Comparison of ENCODE assay signal across 18 cellular contexts in the genomic region with DNA sequence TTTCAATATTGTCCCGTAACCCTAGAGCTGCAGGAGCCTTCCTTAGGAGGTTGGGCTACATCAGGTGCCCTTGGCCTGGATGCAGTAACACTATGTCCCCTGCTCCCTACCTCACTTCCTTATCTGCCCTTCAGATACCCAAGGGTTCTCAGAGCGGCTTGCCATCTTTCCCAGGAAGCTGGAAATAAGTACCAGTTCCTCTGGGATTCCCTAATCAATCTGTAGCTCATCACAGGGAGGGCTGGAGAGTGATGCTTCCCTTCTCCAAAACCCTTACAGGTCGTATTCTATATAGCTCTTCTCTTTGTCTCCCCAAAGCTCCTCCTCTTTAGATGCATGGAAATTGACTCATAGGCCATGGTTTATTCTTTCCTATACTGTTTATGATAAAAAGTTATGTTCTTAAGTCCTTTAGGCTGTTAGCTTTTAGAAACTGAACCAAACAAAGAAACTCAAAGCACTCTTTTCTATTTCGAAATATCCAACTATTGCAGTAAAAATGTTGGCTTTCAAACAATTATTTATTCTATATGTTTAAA. TPM values are rescaled to one million over a fixed set of nuclear protein-coding genes. Genes with fewer than 3 reads are reported as not detected.
"Had no signal": no experiment of that assay in that cellular context is flagged by ENCODE, and none has a peak within 500 bp of the region (broad histone marks: within the 10 kb centered on the region; RNA-seq: fewer than 3 reads in every experiment).

No MANE protein-coding gene starts in this region.

- H3K9me3 Mint-ChIP-seq: activated naive CD4-positive, alpha-beta T cell treated with anti-CD3 and anti-CD28 coated beads for 36 hours; activated T-helper 17 cell treated with anti-CD3 and anti-CD28 coated beads, Interleukin-2, amount 50 U/mL, for 72 hours had no signal

- H3K4me1 Mint-ChIP-seq: activated T-helper 17 cell treated with anti-CD3 and anti-CD28 coated beads, Interleukin-2, amount 50 U/mL, for 72 hours; nephron had no signal

- H3K4me3 Mint-ChIP-seq: activated naive CD4-positive, alpha-beta T cell treated with anti-CD3 and anti-CD28 coated beads for 36 hours; activated T-helper 17 cell treated with anti-CD3 and anti-CD28 coated beads, Interleukin-2, amount 50 U/mL, for 72 hours; nephron had no signal

- ATAC-seq: activated T-helper 17 cell treated with anti-CD3 and anti-CD28 coated beads, Interleukin-2, amount 50 U/mL, for 72 hours; left lobe of liver; stimulated activated naive CD8-positive, alpha-beta T cell treated with anti-CD3 and anti-CD28 coated beads, Interleukin-15, Interleukin-2, amounts not matched to agents 100 U/mL and 50 U/mL, for 24 hours had no signal

- DNase-seq: activated CD4-positive, alpha-beta T cell treated with anti-CD3 and anti-CD28 coated beads, Interleukin-2, amount 50 U/mL, for 1 hour; activated naive CD4-positive, alpha-beta T cell treated with anti-CD3 and anti-CD28 coated beads for 36 hours; activated T-cell treated with anti-CD3 and anti-CD28 coated beads for 4 hours; caudate nucleus; colonic mucosa; effector CD4-positive, alpha-beta T cell; mesenchymal stem cell; occipital lobe; stimulated activated CD4-positive, alpha-beta T cell treated with anti-CD3 and anti-CD28 coated beads, Interleukin-2, amount 100 ng/mL, for 48 hours; stimulated activated naive CD8-positive, alpha-beta T cell treated with anti-CD3 and anti-CD28 coated beads, Interleukin-15, Interleukin-2, amounts not matched to agents 100 U/mL and 50 U/mL, for 24 hours; T-helper 2 cell had no signal

- FAIRE-seq: islet of Langerhans, TTC549 had no signal

- H3K27ac ChIP-seq: colonic mucosa, prostate gland had no signal

- H3K27ac Mint-ChIP-seq: activated naive CD4-positive, alpha-beta T cell treated with anti-CD3 and anti-CD28 coated beads for 36 hours; activated T-helper 17 cell treated with anti-CD3 and anti-CD28 coated beads, Interleukin-2, amount 50 U/mL, for 72 hours; nephron had no signal

- H3K4me3 ChIP-seq: colonic mucosa, prostate gland had no signal

- H3K9me3 ChIP-seq: colonic mucosa, prostate gland had no signal

- H3K36me3 ChIP-seq: colonic mucosa, prostate gland had no signal

- H3K4me1 ChIP-seq: colonic mucosa, prostate gland had no signal

- H3K27me3 ChIP-seq: colonic mucosa had no signal

RNA-seq across cellular contexts. Expression of gene MYCT1, which starts 4.2 kb away (rescaled TPM):
- total RNA-seq: activated CD8-positive, alpha-beta memory T cell treated with anti-CD3 and anti-CD28 coated beads for 36 hours; activated naive CD4-positive, alpha-beta T cell treated with anti-CD3 and anti-CD28 coated beads for 36 hours; activated T-helper 17 cell treated with anti-CD3 and anti-CD28 coated beads, Interleukin-2, amount 50 U/mL, for 72 hours had no signal

RNA-seq across cellular contexts. Expression of gene VIP, which starts 48.7 kb away (rescaled TPM):
- total RNA-seq: activated CD8-positive, alpha-beta memory T cell treated with anti-CD3 and anti-CD28 coated beads for 36 hours; activated naive CD4-positive, alpha-beta T cell treated with anti-CD3 and anti-CD28 coated beads for 36 hours; activated T-helper 17 cell treated with anti-CD3 and anti-CD28 coated beads, Interleukin-2, amount 50 U/mL, for 72 hours; prostate gland had no signal
